ENCODE assay signal across 8 cellular contexts in genomic region chr1:111481387-111482221, GRCh38. TPM values are rescaled to one million over a fixed set of nuclear protein-coding genes. Genes with fewer than 3 reads are reported as not detected.
DNase-seq lines count a peak whose midpoint lies in the region; ATAC-seq and TF ChIP-seq lines count a peak whose summit lies in the region.

No MANE protein-coding gene starts in this region.

- no peak overlapping the region for H3K4me3 Mint-ChIP-seq in GM23338

- DNase-seq in BE2C (peak; percentile 64), GM23338 (ENCODE audit: low spot score) (peak; percentile 84), NCI-H226 (peak; percentile 48), dermis blood vessel endothelial cell (peak; percentile 79), right lobe of liver (peak; percentile 78 to 81 (median 79))
- DNase-seq in activated CD4-positive, alpha-beta T cell treated with anti-CD3 and anti-CD28 coated beads for 48 hours: peak; percentile 76
- peak; percentile 47 to 50 for DNase-seq in stimulated activated CD4-positive, alpha-beta T cell treated with anti-CD3 and anti-CD28 coated beads, Interleukin-4, amount 100 ng/mL, for 48 hours (ENCODE audit: low read depth in 2 of 2)

- no peaks in the 10 kb centered on the region for H3K27me3 Mint-ChIP-seq in GM23338 (ENCODE audit: insufficient read depth, low read depth, poor library complexity)

- no peaks in the 10 kb centered on the region for H3K79me2 ChIP-seq in GM23338 (replicated peaks; ENCODE audit: insufficient read depth)

- H3K9me3 Mint-ChIP-seq in GM23338: no peaks in the 10 kb centered on the region

- 0 out of 2 replicates have a peak, but pooled peaks cover 3% of the 10 kb centered on the region for H3K27me3 ChIP-seq in BE2C
- H3K27me3 ChIP-seq in GM23338 (ENCODE audit: insufficient read depth): no peaks in the 10 kb centered on the region
- no peaks in the 10 kb centered on the region for H3K27me3 ChIP-seq in right lobe of liver

- no peak overlapping the region for H3K4me2 ChIP-seq in GM23338

- H4K20me1 ChIP-seq in GM23338 (replicated peaks; ENCODE audit: insufficient read depth): no peaks in the 10 kb centered on the region

- no peaks in the 10 kb centered on the region for H3K36me3 ChIP-seq in BE2C
- H3K36me3 ChIP-seq in GM23338 (ENCODE audit: insufficient read depth): no peaks in the 10 kb centered on the region
- H3K36me3 ChIP-seq in right lobe of liver: no peaks in the 10 kb centered on the region

- no peaks in the 10 kb centered on the region for H3K36me3 Mint-ChIP-seq in GM23338 (ENCODE audit: low read depth)

- no peaks in the 10 kb centered on the region for H3F3A ChIP-seq in GM23338 (replicated peaks; ENCODE audit: low read depth)

- TF ChIP-seq CTCF in BE2C (IDR thresholded peaks at IDR 0.05; ENCODE audit: low read depth, low read length) (peak; percentile 77), GM23338 (conservative IDR thresholded peaks at IDR 0.05; ENCODE audit: low read depth in 2 of 2) (peak; percentile 70 to 94), right lobe of liver (IDR thresholded peaks at IDR 0.05) (peak; percentile 61 to 69 (median 68))

- H3K9me3 ChIP-seq in BE2C (no peaks in the 10 kb centered on the region), right lobe of liver (no peaks in the 10 kb centered on the region)

- H3K9me2 ChIP-seq in GM23338 (ENCODE audit: insufficient read depth): no peaks in the 10 kb centered on the region

- no peak overlapping the region for H3K4me3 ChIP-seq in BE2C (ENCODE audit: low read depth, low read length)
- no peak overlapping the region for H3K4me3 ChIP-seq in GM23338
- no peak overlapping the region for H3K4me3 ChIP-seq in right lobe of liver

- H3K4me1 Mint-ChIP-seq in GM23338: peaks cover 2% of the 10 kb centered on the region; the same call in 1 of the 3 replicates

- TF ChIP-seq POLR2A in right lobe of liver (IDR thresholded peaks at IDR 0.05): no peak

- no peak overlapping the region for H2AFZ ChIP-seq in GM23338

- 54% methylated on average over 6 of the region's 8 CpGs for WGBS in right lobe of liver (ENCODE audit: insufficient coverage, low coverage, low lambda C conversion rate, missing lambda C conversion rate)

- no peak overlapping the region; the same call in 1 of the 2 replicates for H3K27ac Mint-ChIP-seq in GM23338

- H3K4me1 ChIP-seq in BE2C (no peaks in the 10 kb centered on the region), GM23338 (ENCODE audit: insufficient read depth) (no peaks in the 10 kb centered on the region), right lobe of liver (no peaks in the 10 kb centered on the region)

- intact Hi-C loops in right lobe of liver (cut with DNase I): no loop called here

- ATAC-seq in GM23338: peak; percentile 100
- peak; percentile 92 to 99 (median 97) for ATAC-seq in right lobe of liver
- ATAC-seq in HG02973 (IDR thresholded peaks at IDR 0.05; ENCODE audit: unreplicated experiment): no peak

- no peak overlapping the region for H3K27ac ChIP-seq in GM23338 (ENCODE audit: low read depth)
- H3K27ac ChIP-seq in right lobe of liver: no peak overlapping the region

TF ChIP-seq in GM23338, 12 proteins besides CTCF, POLR2A, EP300 and RAD21 (continues in another document):
- TF ChIP-seq CREB1 (CRISPR knock-in tag; IDR thresholded peaks at IDR 0.05; ENCODE audit: low read depth): no peak
- TF ChIP-seq EZH2phosphoT487 (IDR thresholded peaks at IDR 0.05; ENCODE audit: unreplicated experiment): no peak
- no peak for TF ChIP-seq ZNF331 (CRISPR knock-in tag; IDR thresholded peaks at IDR 0.05; ENCODE audit: low read depth)
- TF ChIP-seq, protein P1, sequence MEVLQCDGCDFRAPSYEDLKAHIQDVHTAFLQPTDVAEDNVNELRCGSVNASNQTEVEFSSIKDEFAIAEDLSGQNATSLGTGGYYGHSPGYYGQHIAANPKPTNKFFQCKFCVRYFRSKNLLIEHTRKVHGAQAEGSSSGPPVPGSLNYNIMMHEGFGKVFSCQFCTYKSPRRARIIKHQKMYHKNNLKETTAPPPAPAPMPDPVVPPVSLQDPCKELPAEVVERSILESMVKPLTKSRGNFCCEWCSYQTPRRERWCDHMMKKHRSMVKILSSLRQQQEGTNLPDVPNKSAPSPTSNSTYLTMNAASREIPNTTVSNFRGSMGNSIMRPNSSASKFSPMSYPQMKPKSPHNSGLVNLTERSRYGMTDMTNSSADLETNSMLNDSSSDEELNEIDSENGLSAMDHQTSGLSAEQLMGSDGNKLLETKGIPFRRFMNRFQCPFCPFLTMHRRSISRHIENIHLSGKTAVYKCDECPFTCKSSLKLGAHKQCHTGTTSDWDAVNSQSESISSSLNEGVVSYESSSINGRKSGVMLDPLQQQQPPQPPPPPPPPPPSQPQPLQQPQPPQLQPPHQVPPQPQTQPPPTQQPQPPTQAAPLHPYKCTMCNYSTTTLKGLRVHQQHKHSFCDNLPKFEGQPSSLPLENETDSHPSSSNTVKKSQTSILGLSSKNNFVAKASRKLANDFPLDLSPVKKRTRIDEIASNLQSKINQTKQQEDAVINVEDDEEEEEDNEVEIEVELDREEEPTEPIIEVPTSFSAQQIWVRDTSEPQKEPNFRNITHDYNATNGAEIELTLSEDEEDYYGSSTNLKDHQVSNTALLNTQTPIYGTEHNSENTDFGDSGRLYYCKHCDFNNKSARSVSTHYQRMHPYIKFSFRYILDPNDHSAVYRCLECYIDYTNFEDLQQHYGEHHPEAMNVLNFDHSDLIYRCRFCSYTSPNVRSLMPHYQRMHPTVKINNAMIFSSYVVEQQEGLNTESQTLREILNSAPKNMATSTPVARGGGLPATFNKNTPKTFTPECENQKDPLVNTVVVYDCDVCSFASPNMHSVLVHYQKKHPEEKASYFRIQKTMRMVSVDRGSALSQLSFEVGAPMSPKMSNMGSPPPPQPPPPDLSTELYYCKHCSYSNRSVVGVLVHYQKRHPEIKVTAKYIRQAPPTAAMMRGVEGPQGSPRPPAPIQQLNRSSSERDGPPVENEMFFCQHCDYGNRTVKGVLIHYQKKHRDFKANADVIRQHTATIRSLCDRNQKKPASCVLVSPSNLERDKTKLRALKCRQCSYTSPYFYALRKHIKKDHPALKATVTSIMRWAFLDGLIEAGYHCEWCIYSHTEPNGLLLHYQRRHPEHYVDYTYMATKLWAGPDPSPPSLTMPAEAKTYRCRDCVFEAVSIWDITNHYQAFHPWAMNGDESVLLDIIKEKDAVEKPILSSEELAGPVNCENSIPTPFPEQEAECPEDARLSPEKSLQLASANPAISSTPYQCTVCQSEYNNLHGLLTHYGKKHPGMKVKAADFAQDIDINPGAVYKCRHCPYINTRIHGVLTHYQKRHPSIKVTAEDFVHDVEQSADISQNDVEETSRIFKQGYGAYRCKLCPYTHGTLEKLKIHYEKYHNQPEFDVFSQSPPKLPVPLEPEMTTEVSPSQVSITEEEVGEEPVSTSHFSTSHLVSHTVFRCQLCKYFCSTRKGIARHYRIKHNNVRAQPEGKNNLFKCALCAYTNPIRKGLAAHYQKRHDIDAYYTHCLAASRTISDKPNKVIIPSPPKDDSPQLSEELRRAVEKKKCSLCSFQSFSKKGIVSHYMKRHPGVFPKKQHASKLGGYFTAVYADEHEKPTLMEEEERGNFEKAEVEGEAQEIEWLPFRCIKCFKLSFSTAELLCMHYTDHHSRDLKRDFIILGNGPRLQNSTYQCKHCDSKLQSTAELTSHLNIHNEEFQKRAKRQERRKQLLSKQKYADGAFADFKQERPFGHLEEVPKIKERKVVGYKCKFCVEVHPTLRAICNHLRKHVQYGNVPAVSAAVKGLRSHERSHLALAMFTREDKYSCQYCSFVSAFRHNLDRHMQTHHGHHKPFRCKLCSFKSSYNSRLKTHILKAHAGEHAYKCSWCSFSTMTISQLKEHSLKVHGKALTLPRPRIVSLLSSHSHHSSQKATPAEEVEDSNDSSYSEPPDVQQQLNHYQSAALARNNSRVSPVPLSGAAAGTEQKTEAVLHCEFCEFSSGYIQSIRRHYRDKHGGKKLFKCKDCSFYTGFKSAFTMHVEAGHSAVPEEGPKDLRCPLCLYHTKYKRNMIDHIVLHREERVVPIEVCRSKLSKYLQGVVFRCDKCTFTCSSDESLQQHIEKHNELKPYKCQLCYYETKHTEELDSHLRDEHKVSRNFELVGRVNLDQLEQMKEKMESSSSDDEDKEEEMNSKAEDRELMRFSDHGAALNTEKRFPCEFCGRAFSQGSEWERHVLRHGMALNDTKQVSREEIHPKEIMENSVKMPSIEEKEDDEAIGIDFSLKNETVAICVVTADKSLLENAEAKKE (CRISPR knock-in tag; IDR thresholded peaks at IDR 0.05): no peak
- no peak for TF ChIP-seq NANOG (IDR thresholded peaks at IDR 0.05; ENCODE audit: borderline replicate concordance)
- TF ChIP-seq POLR2AphosphoS5 (IDR thresholded peaks at IDR 0.05; ENCODE audit: low read depth): no peak
- TF ChIP-seq EZH2 (IDR thresholded peaks at IDR 0.05; ENCODE audit: low read depth, unreplicated experiment): no peak
- TF ChIP-seq ZNF114 (CRISPR knock-in tag; IDR thresholded peaks at IDR 0.05): no peak

RNA-seq across cellular contexts. Expression of gene C1orf162, which starts 7.8 kb away (rescaled TPM):
- 0.88 TPM for polyA plus RNA-seq in BE2C (2012; ENCODE audit: insufficient read depth, insufficient read length, low read depth)
- 0.16 and 0.69 TPM in 2 replicates for total RNA-seq in GM23338 (2014; rRNA removed; shearing (Covaris generic))
- polyA plus RNA-seq in GM23338 (2016; fragmentation: Nextera tagmentation; extraction: Ambion mirVana): 0.28 and 0.47 TPM in 2 replicates
- under 0.01 and 0.09 TPM in 2 replicates for total RNA-seq in dermis blood vessel endothelial cell
- total RNA-seq in right lobe of liver: 10 to 100 TPM in 2 of 6 experiments, 1 to 10 TPM in 4; 6.1 to 16.9 (median 9.3) TPM

RNA-seq across cellular contexts. Expression of gene ADORA3, which starts 21.8 kb away (rescaled TPM):
- polyA plus RNA-seq in BE2C (2012; ENCODE audit: insufficient read depth, insufficient read length, low read depth): not detected
- total RNA-seq in GM23338 (2014; rRNA removed; shearing (Covaris generic)): not detected in 2 replicates
- polyA plus RNA-seq in GM23338 (2016; fragmentation: Nextera tagmentation; extraction: Ambion mirVana): not detected in 2 replicates
- not detected in 2 replicates for total RNA-seq in dermis blood vessel endothelial cell
- total RNA-seq in right lobe of liver: 1 to 10 TPM; 2.7 to 6.3 (median 3.9) TPM

RNA-seq across cellular contexts. Expression of gene TMIGD3, which starts 21.8 kb away (rescaled TPM):
- polyA plus RNA-seq in BE2C (2012; ENCODE audit: insufficient read depth, insufficient read length, low read depth): not detected
- not detected in 2 replicates for total RNA-seq in GM23338 (2014; rRNA removed; shearing (Covaris generic))
- not detected in 2 replicates for polyA plus RNA-seq in GM23338 (2016; fragmentation: Nextera tagmentation; extraction: Ambion mirVana)
- total RNA-seq in dermis blood vessel endothelial cell (not detected in 2 replicates), right lobe of liver (1 to 10 TPM; 2.4 to 9.7 (median 5.8) TPM)

RNA-seq across cellular contexts. Expression of gene ATP5PB, which starts 32.3 kb away (rescaled TPM):
- 558 TPM for polyA plus RNA-seq in BE2C (2012; ENCODE audit: insufficient read depth, insufficient read length, low read depth)
- 272 and 300 TPM in 2 replicates for total RNA-seq in GM23338 (2014; rRNA removed; shearing (Covaris generic))
- 260 and 279 TPM in 2 replicates for polyA plus RNA-seq in GM23338 (2016; fragmentation: Nextera tagmentation; extraction: Ambion mirVana)
- 325 and 449 TPM in 2 replicates for total RNA-seq in dermis blood vessel endothelial cell
- 100 to 1,000 TPM; 128 to 152 (median 148) TPM for total RNA-seq in right lobe of liver

RNA-seq across cellular contexts. Expression of gene WDR77, which starts 32.5 kb away (rescaled TPM):
- 64.6 TPM for polyA plus RNA-seq in BE2C (2012; ENCODE audit: insufficient read depth, insufficient read length, low read depth)
- 111 and 117 TPM in 2 replicates for total RNA-seq in GM23338 (2014; rRNA removed; shearing (Covaris generic))
- 75.0 and 85.9 TPM in 2 replicates for polyA plus RNA-seq in GM23338 (2016; fragmentation: Nextera tagmentation; extraction: Ambion mirVana)
- total RNA-seq in dermis blood vessel endothelial cell (52.2 and 65.2 TPM in 2 replicates), right lobe of liver (10 to 100 TPM; 11.4 to 27.3 (median 14.0) TPM)
